In the genomic region with DNA sequence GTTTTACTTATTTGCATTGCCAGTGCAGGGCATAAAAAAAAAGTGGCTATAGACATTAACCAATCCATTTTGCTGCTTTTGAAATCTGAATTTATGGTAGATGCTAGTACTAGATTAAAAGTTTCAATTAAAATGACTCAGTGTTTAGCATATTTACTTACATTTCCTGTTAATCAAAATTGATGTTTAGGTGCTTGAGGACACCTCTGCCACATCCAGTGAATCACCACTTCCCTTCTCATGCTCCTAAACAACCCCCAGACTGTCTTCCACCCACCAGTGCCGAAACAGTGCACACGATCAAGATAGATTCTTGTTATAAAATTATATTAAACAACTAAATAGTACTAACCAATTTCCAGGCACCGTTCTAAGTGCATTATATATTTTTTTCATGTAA, we compare ENCODE assay signal across 12 cellular contexts. TPM values are rescaled to one million over a fixed set of nuclear protein-coding genes. Genes with fewer than 3 reads are reported as not detected.
DNase-seq lines count a peak whose midpoint lies in the region; ATAC-seq, FAIRE-seq and TF ChIP-seq lines count a peak whose summit lies in the region.
"Had no signal": no experiment of that assay in that cellular context is flagged by ENCODE, and none has a peak within 500 bp of the region (broad histone marks: within the 10 kb centered on the region; RNA-seq: fewer than 3 reads in every experiment).

No MANE protein-coding gene starts in this region.

- H3K4me3 ChIP-seq in SK-N-MC (no peak overlapping the region), endodermal cell (ENCODE audit: low read length) (no peak overlapping the region)

- peaks cover 13% of the 10 kb centered on the region for H3K27me3 Mint-ChIP-seq in endodermal cell (ENCODE audit: insufficient read depth)
- H3K27me3 Mint-ChIP-seq in stimulated activated naive CD8-positive, alpha-beta T cell treated with anti-CD3 and anti-CD28 coated beads, Interleukin-15, amount 100 ng/mL, for 72 hours: peaks cover 59% of the 10 kb centered on the region
- H3K27me3 Mint-ChIP-seq in activated T-helper 1 cell treated with anti-CD3 and anti-CD28 coated beads, Interleukin-12 subunit alpha, Interleukin-12 subunit beta, Interleukin-2, Interleukin-4 antibody, amounts not matched to agents 30 ng/mL and 10 ng/mL and 1 ng/mL, durations not matched to agents 14 hours and 24 hours and 36 hours (ENCODE audit: insufficient read depth): peaks cover 13% of the 10 kb centered on the region

- peak overlapping the region; percentile 3; the same call in 1 of the 2 replicates for H3K27ac ChIP-seq in SK-N-MC
- no peak overlapping the region for H3K27ac ChIP-seq in endodermal cell (ENCODE audit: low read depth, low read length)
- H3K27ac ChIP-seq: coronary artery, psoas muscle had no signal

- FAIRE-seq in GM12891 (lab: Jason Lieb, UNC): no peak

- H3K27me3 ChIP-seq in endodermal cell (ENCODE audit: control insufficient read depth, insufficient read depth, low read length, poor library complexity, severe bottlenecking): peaks cover 14% of the 10 kb centered on the region

- no peaks in the 10 kb centered on the region for H3K9me3 Mint-ChIP-seq in endodermal cell
- H3K9me3 Mint-ChIP-seq in stimulated activated naive CD8-positive, alpha-beta T cell treated with anti-CD3 and anti-CD28 coated beads, Interleukin-15, amount 100 ng/mL, for 72 hours: no peaks in the 10 kb centered on the region
- H3K9me3 Mint-ChIP-seq in activated T-helper 1 cell treated with anti-CD3 and anti-CD28 coated beads, Interleukin-12 subunit alpha, Interleukin-12 subunit beta, Interleukin-2, Interleukin-4 antibody, amounts not matched to agents 30 ng/mL and 10 ng/mL and 1 ng/mL, durations not matched to agents 14 hours and 24 hours and 36 hours: peaks cover 3% of the 10 kb centered on the region

- H3K9me3 ChIP-seq in SK-N-MC (ENCODE audit: low read depth, low read length): no peaks in the 10 kb centered on the region; the same call in 1 of the 2 replicates
- H3K9me3 ChIP-seq in endodermal cell (ENCODE audit: control insufficient read depth, low read length): no peaks in the 10 kb centered on the region
- H3K9me3 ChIP-seq: psoas muscle had no signal

- ATAC-seq in stimulated activated naive CD8-positive, alpha-beta T cell treated with anti-CD3 and anti-CD28 coated beads, Interleukin-15, amount 100 ng/mL, for 72 hours: peak; percentile 86
- ATAC-seq in GM18520 (IDR thresholded peaks at IDR 0.05; ENCODE audit: unreplicated experiment): no peak

- H3K9ac ChIP-seq in SK-N-MC (ENCODE audit: insufficient read length) (no peak overlapping the region), endodermal cell (ENCODE audit: extremely low read depth, low read length, poor library complexity, severe bottlenecking) (no peak overlapping the region)

- intact Hi-C loops in activated T-helper 1 cell treated with anti-CD3 and anti-CD28 coated beads, Interleukin-12 subunit alpha, Interleukin-12 subunit beta, Interleukin-2, Interleukin-4 antibody, amounts not matched to agents 30 ng/mL and 10 ng/mL and 1 ng/mL, durations not matched to agents 14 hours and 24 hours and 36 hours (cut with micrococcal nuclease): no loop called here

- H3K36me3 ChIP-seq in SK-N-MC (ENCODE audit: insufficient read depth, low read length) (no peaks in the 10 kb centered on the region), endodermal cell (ENCODE audit: control insufficient read depth, insufficient read depth, low read length) (no peaks in the 10 kb centered on the region)

- H3K4me1 ChIP-seq in endodermal cell (ENCODE audit: control insufficient read depth, insufficient read depth, low read length): peaks cover 8% of the 10 kb centered on the region

- peaks cover 18% of the 10 kb centered on the region for H3K4me1 Mint-ChIP-seq in endodermal cell
- peaks cover 19% of the 10 kb centered on the region for H3K4me1 Mint-ChIP-seq in stimulated activated naive CD8-positive, alpha-beta T cell treated with anti-CD3 and anti-CD28 coated beads, Interleukin-15, amount 100 ng/mL, for 72 hours
- H3K4me1 Mint-ChIP-seq in activated T-helper 1 cell treated with anti-CD3 and anti-CD28 coated beads, Interleukin-12 subunit alpha, Interleukin-12 subunit beta, Interleukin-2, Interleukin-4 antibody, amounts not matched to agents 30 ng/mL and 10 ng/mL and 1 ng/mL, durations not matched to agents 14 hours and 24 hours and 36 hours (ENCODE audit: low read depth): peaks cover 18% of the 10 kb centered on the region

- H3K36me3 Mint-ChIP-seq in endodermal cell (ENCODE audit: low read depth): no peaks in the 10 kb centered on the region
- H3K36me3 Mint-ChIP-seq in activated T-helper 1 cell treated with anti-CD3 and anti-CD28 coated beads, Interleukin-12 subunit alpha, Interleukin-12 subunit beta, Interleukin-2, Interleukin-4 antibody, amounts not matched to agents 30 ng/mL and 10 ng/mL and 1 ng/mL, durations not matched to agents 14 hours and 24 hours and 36 hours (ENCODE audit: low read depth): peaks cover 3% of the 10 kb centered on the region

- WGBS in endodermal cell (ENCODE audit: insufficient coverage in 1 of 2, insufficient read length in 1 of 2), 2 experiments: 100% methylated on average over 2 of the region's 3 CpGs; no CpG with 5 or more reads in 1 of the 2 experiments

- H3K4me3 Mint-ChIP-seq in endodermal cell: peak overlapping the region; percentile 62
- H3K4me3 Mint-ChIP-seq in stimulated activated naive CD8-positive, alpha-beta T cell treated with anti-CD3 and anti-CD28 coated beads, Interleukin-15, amount 100 ng/mL, for 72 hours: peak overlapping the region; percentile 35 to 76
- H3K4me3 Mint-ChIP-seq in activated T-helper 1 cell treated with anti-CD3 and anti-CD28 coated beads, Interleukin-12 subunit alpha, Interleukin-12 subunit beta, Interleukin-2, Interleukin-4 antibody, amounts not matched to agents 30 ng/mL and 10 ng/mL and 1 ng/mL, durations not matched to agents 14 hours and 24 hours and 36 hours: no peak overlapping the region

- no peak for TF ChIP-seq CTCF in endodermal cell (conservative IDR thresholded peaks at IDR 0.05)

- TF ChIP-seq POLR2A in GM12891 (IDR thresholded peaks at IDR 0.05; ENCODE audit: low read depth, low read length): no peak

- no peak overlapping the region for H3K27ac Mint-ChIP-seq in endodermal cell
- no peak overlapping the region for H3K27ac Mint-ChIP-seq in stimulated activated naive CD8-positive, alpha-beta T cell treated with anti-CD3 and anti-CD28 coated beads, Interleukin-15, amount 100 ng/mL, for 72 hours
- H3K27ac Mint-ChIP-seq in activated T-helper 1 cell treated with anti-CD3 and anti-CD28 coated beads, Interleukin-12 subunit alpha, Interleukin-12 subunit beta, Interleukin-2, Interleukin-4 antibody, amounts not matched to agents 30 ng/mL and 10 ng/mL and 1 ng/mL, durations not matched to agents 14 hours and 24 hours and 36 hours: no peak overlapping the region

- peak; percentile 12 for DNase-seq in stimulated activated CD4-positive, alpha-beta T cell treated with anti-CD3 and anti-CD28 coated beads, Interleukin-15, amount 100 ng/mL, for 24 hours
- no peak for DNase-seq in stimulated activated CD4-positive, alpha-beta T cell treated with anti-CD3 and anti-CD28 coated beads, Interleukin-2, amount 100 ng/mL, for 48 hours
- DNase-seq in SK-N-MC (ENCODE audit: low read depth, low spot score) (no peak), endodermal cell (no peak), GM12891 (ENCODE audit: insufficient read length, low spot score) (no peak)
- DNase-seq in stimulated activated naive CD8-positive, alpha-beta T cell treated with anti-CD3 and anti-CD28 coated beads, Interleukin-15, amount 100 ng/mL, for 72 hours: peak; percentile 2 to 12
- DNase-seq in activated T-helper 1 cell treated with anti-CD3 and anti-CD28 coated beads, Interleukin-12 subunit alpha, Interleukin-12 subunit beta, Interleukin-2, Interleukin-4 antibody, amounts not matched to agents 30 ng/mL and 10 ng/mL and 1 ng/mL, durations not matched to agents 14 hours and 24 hours and 36 hours (ENCODE audit: low spot score): no peak
- DNase-seq: amniotic stem cell, psoas muscle, RPMI8226 had no signal

TF ChIP-seq in GM12891, 5 proteins besides CTCF, POLR2A, EP300 and RAD21:
- TF ChIP-seq POU2F2 (IDR thresholded peaks at IDR 0.05; ENCODE audit: low read depth, low read length) (no peak), SPI1 (IDR thresholded peaks at IDR 0.05; ENCODE audit: low read depth, low read length) (no peak), TAF1 (IDR thresholded peaks at IDR 0.05; ENCODE audit: low read depth, low read length) (no peak), PAX5 (IDR thresholded peaks at IDR 0.05; ENCODE audit: insufficient read depth, low read length, severe bottlenecking) (no peak), POLR2AphosphoS5 (IDR thresholded peaks at IDR 0.05; ENCODE audit: low read depth, low read length) (no peak)
TF ChIP-seq in GM12891: peak in this region for 0.

RNA-seq across cellular contexts. Expression of a gene that starts 32.7 kb away (rescaled TPM):
- 10 to 100 TPM; 30.0 to 33.2 TPM for total RNA-seq in endodermal cell
- polyA plus RNA-seq in endodermal cell (2013, experiment 1 of 2): 37.6 TPM
- polyA plus RNA-seq in endodermal cell (2013, experiment 2 of 2): 36.3 TPM
- 24.7 and 31.9 TPM in 2 replicates for total RNA-seq in activated T-helper 1 cell treated with anti-CD3 and anti-CD28 coated beads, Interleukin-12 subunit alpha, Interleukin-12 subunit beta, Interleukin-2, Interleukin-4 antibody, amounts not matched to agents 30 ng/mL and 10 ng/mL and 1 ng/mL, durations not matched to agents 14 hours and 24 hours and 36 hours
- polyA plus RNA-seq in GM12891 (2012; ENCODE audit: low read depth, missing spikeins): 15.8 TPM

RNA-seq across cellular contexts. Expression of a gene that starts 37.7 kb away (rescaled TPM):
- total RNA-seq in endodermal cell: not detected
- not detected for polyA plus RNA-seq in endodermal cell (2013, experiment 1 of 2)
- polyA plus RNA-seq in endodermal cell (2013, experiment 2 of 2): not detected
- not detected in 2 replicates for total RNA-seq in activated T-helper 1 cell treated with anti-CD3 and anti-CD28 coated beads, Interleukin-12 subunit alpha, Interleukin-12 subunit beta, Interleukin-2, Interleukin-4 antibody, amounts not matched to agents 30 ng/mL and 10 ng/mL and 1 ng/mL, durations not matched to agents 14 hours and 24 hours and 36 hours
- not detected for polyA plus RNA-seq in GM12891 (2012; ENCODE audit: low read depth, missing spikeins)
- total RNA-seq: psoas muscle had no signal

Comparison
In these comparisons a context has a peak if more than half of its experiments do, and no peak if none do; other contexts are left out.
1. DNase-seq: peak in stimulated activated CD4-positive, alpha-beta T cell treated with anti-CD3 and anti-CD28 coated beads, Interleukin-15, amount 100 ng/mL, for 24 hours (single experiment) and stimulated activated naive CD8-positive, alpha-beta T cell treated with anti-CD3 and anti-CD28 coated beads, Interleukin-15, amount 100 ng/mL, for 72 hours (2 of 2); none in stimulated activated CD4-positive, alpha-beta T cell treated with anti-CD3 and anti-CD28 coated beads, Interleukin-2, amount 100 ng/mL, for 48 hours (0 of 2), SK-N-MC (single experiment), endodermal cell (single experiment), activated T-helper 1 cell treated with anti-CD3 and anti-CD28 coated beads, Interleukin-12 subunit alpha, Interleukin-12 subunit beta, Interleukin-2, Interleukin-4 antibody, amounts not matched to agents 30 ng/mL and 10 ng/mL and 1 ng/mL, durations not matched to agents 14 hours and 24 hours and 36 hours (single experiment) and GM12891 (single experiment).